In genomic region chr3:30984855-30985793, GRCh38 we compare ENCODE assay signal across 11 cellular contexts.
A peak's percentile ranks its signal among the peaks of the same experiment; 100 is the strongest.
DNase-seq lines count a peak whose midpoint lies in the region; ATAC-seq, FAIRE-seq and TF ChIP-seq lines count a peak whose summit lies in the region.
"Had no signal": no experiment of that assay in that cellular context is flagged by ENCODE, and none has a peak within 500 bp of the region (broad histone marks: within the 10 kb centered on the region; RNA-seq: fewer than 3 reads in every experiment).

No MANE protein-coding gene starts in this region.

- no peak overlapping the region for H2AFZ ChIP-seq in endothelial cell of umbilical vein (ENCODE audit: low read depth, low read length)

- no peak overlapping the region for H3K27ac ChIP-seq in endothelial cell of umbilical vein (ENCODE audit: insufficient read depth, low read depth, low read length)
- no peak overlapping the region for H3K27ac ChIP-seq in ascending aorta
- H3K27ac ChIP-seq in lower lobe of right lung, result no peak overlapping the region

- no peaks in the 10 kb centered on the region for H3K9me3 ChIP-seq in endothelial cell of umbilical vein (replicated peaks; ENCODE audit: control insufficient read depth, insufficient read depth, low read length)
- H3K9me3 ChIP-seq in ascending aorta, result no peaks in the 10 kb centered on the region
- no peaks in the 10 kb centered on the region for H3K9me3 ChIP-seq in lower lobe of right lung

- no peak for FAIRE-seq in endothelial cell of umbilical vein (lab: Jason Lieb, UNC)

- TF ChIP-seq CTCF in endothelial cell of umbilical vein (IDR thresholded peaks at IDR 0.05; ENCODE audit: extremely low read depth in 1 of 2, insufficient read depth in 1 of 2, low read depth in 1 of 2, low read length in 2 of 2) (no peak), ascending aorta (IDR thresholded peaks at IDR 0.05) (no peak), lower lobe of right lung (IDR thresholded peaks at IDR 0.05) (no peak)

- dilution Hi-C loops in endothelial cell of umbilical vein (cut with MboI; ENCODE audit: extremely low pct_ligation_motif_present, low sequenced_read_pairs), result no loop called here

- H4K20me1 ChIP-seq in endothelial cell of umbilical vein (replicated peaks; ENCODE audit: control insufficient read depth, extremely low read depth, insufficient read depth, low read length), result no peaks in the 10 kb centered on the region

- DNase-seq in COLO829 (ENCODE audit: low spot score), result peak; percentile 16
- peak; percentile 13 for DNase-seq in endothelial cell of umbilical vein (ENCODE audit: low read depth, low spot score)
- DNase-seq in ascending aorta (ENCODE audit: low spot score in 2 of 2), result no peak
- no peak for DNase-seq in HK-2 (ENCODE audit: unreplicated experiment)
- no peak for DNase-seq in lower lobe of right lung
- no peak for DNase-seq in NCI-H187 (lab: John Stamatoyannopoulos, UW)
- DNase-seq: anterior cingulate cortex, NCI-H1694 treated with DMSO at 0.1 percent for 48 hours, SHP77 treated with DMSO at 0.1 percent for 48 hours had no signal

- H3K4me3 ChIP-seq in endothelial cell of umbilical vein (replicated peaks in 1 of 3; ENCODE audit: insufficient read depth in 1 of 3, low read depth in 1 of 3, low read length in 3 of 3) (no peak overlapping the region), ascending aorta (no peak overlapping the region), lower lobe of right lung (no peak overlapping the region)

- BruUV-seq in endothelial cell of umbilical vein (replicated peaks; lab: Mats Ljungman, UMichigan), result no TSS peak

- CTCF ChIA-PET in endothelial cell of umbilical vein (lab: Charles Lee), result interaction anchor here (1.0 kb wide), 1 partner anchor 12 kb away, joined by 3 read pairs; no protein-coding TSS in a partner anchor

- intact Hi-C loops in endothelial cell of umbilical vein (cut with micrococcal nuclease) (no loop called here), ascending aorta (cut with DNase I) (no loop called here), lower lobe of right lung (cut with DNase I) (no loop called here)

- ATAC-seq in GM21381 (IDR thresholded peaks at IDR 0.05; ENCODE audit: unreplicated experiment) (peak; percentile 75), HG03432 (IDR thresholded peaks at IDR 0.05; ENCODE audit: unreplicated experiment) (peak; percentile 77), lower lobe of right lung (no peak)

- H3K9ac ChIP-seq in endothelial cell of umbilical vein (replicated peaks; ENCODE audit: extremely low read depth, insufficient read depth, low read length), result no peak overlapping the region

- no peaks in the 10 kb centered on the region for H3K79me2 ChIP-seq in endothelial cell of umbilical vein (ENCODE audit: control insufficient read depth, insufficient read depth, low read length)

- H3K4me2 ChIP-seq in endothelial cell of umbilical vein (ENCODE audit: insufficient read depth, low read length), result no peak overlapping the region

- H3K4me1 ChIP-seq in endothelial cell of umbilical vein (ENCODE audit: control insufficient read depth, extremely low read depth, insufficient read depth, low read length) (no peaks in the 10 kb centered on the region), ascending aorta (no peaks in the 10 kb centered on the region), lower lobe of right lung (peaks cover 9% of the 10 kb centered on the region)

- POLR2A ChIA-PET in endothelial cell of umbilical vein (lab: Charles Lee), result no interaction called here

- peaks cover 9 to 20% of the 10 kb centered on the region in 2 experiments for H3K27me3 ChIP-seq in endothelial cell of umbilical vein (ENCODE audit: control insufficient read depth in 2 of 2, insufficient read depth in 2 of 2, low read length in 2 of 2)
- H3K27me3 ChIP-seq in ascending aorta, result no peaks in the 10 kb centered on the region
- no peaks in the 10 kb centered on the region for H3K27me3 ChIP-seq in lower lobe of right lung (ENCODE audit: low read depth)

- H3K36me3 ChIP-seq in endothelial cell of umbilical vein (ENCODE audit: control insufficient read depth in 2 of 2, extremely low read depth in 1 of 2, insufficient read depth in 2 of 2, low read length in 2 of 2) (no peaks in the 10 kb centered on the region), ascending aorta (no peaks in the 10 kb centered on the region), lower lobe of right lung (no peaks in the 10 kb centered on the region)

- no peak for TF ChIP-seq POLR2A in endothelial cell of umbilical vein (IDR thresholded peaks at IDR 0.05; ENCODE audit: low read depth, low read length)

- H3K9me1 ChIP-seq in endothelial cell of umbilical vein (replicated peaks; ENCODE audit: control insufficient read depth, extremely low read depth, insufficient read depth, low read length), result no peaks in the 10 kb centered on the region

TF ChIP-seq in endothelial cell of umbilical vein, 7 proteins besides CTCF, POLR2A, EP300 and RAD21:
- TF ChIP-seq FOS (IDR thresholded peaks at IDR 0.05; ENCODE audit: borderline replicate concordance, insufficient read depth, low read length), result no peak
- no peak for TF ChIP-seq JUN (IDR thresholded peaks at IDR 0.05; ENCODE audit: borderline replicate concordance, insufficient read depth, insufficient read length, low read depth)
- no peak for TF ChIP-seq MYC (IDR thresholded peaks at IDR 0.05; ENCODE audit: low read depth, low read length)
- no peak for TF ChIP-seq POLR2AphosphoS5 (IDR thresholded peaks at IDR 0.05; ENCODE audit: insufficient read depth, low read depth, low read length)
- no peak for TF ChIP-seq GATA2 (IDR thresholded peaks at IDR 0.05; ENCODE audit: insufficient read depth, insufficient read length, low read depth, low read length)
- TF ChIP-seq MAX (IDR thresholded peaks at IDR 0.05; ENCODE audit: insufficient read depth, insufficient read length), result no peak
- no peak for TF ChIP-seq EZH2 (IDR thresholded peaks at IDR 0.05; ENCODE audit: borderline replicate concordance, low read depth, low read length, severe bottlenecking)

Comparison
In these comparisons a context has a peak if more than half of its experiments do, and no peak if none do; other contexts are left out.
1. DNase-seq: peak in COLO829 (single experiment) and endothelial cell of umbilical vein (single experiment); none in ascending aorta (0 of 2), HK-2 (single experiment), lower lobe of right lung (single experiment) and NCI-H187 (0 of 2).
2. ATAC-seq: peak in GM21381 (single experiment) and HG03432 (single experiment); none in lower lobe of right lung (0 of 2).